1 cellular context compared by ENCODE assay signal in genomic region chr18:35525795-35526475, GRCh38.
TF ChIP-seq lines count a peak whose summit lies in the region.

No MANE protein-coding gene starts in this region.

TF ChIP-seq in GM23338, 12 proteins besides CTCF, POLR2A, EP300 and RAD21 (continued from another document):
- TF ChIP-seq REST (IDR thresholded peaks at IDR 0.05; ENCODE audit: unreplicated experiment) (no peak), JUNB (IDR thresholded peaks at IDR 0.05; ENCODE audit: unreplicated experiment) (no peak), ZNF114 (CRISPR knock-in tag; IDR thresholded peaks at IDR 0.05) (no peak), EZH2 (IDR thresholded peaks at IDR 0.05; ENCODE audit: low read depth, unreplicated experiment) (no peak), EZH2phosphoT487 (IDR thresholded peaks at IDR 0.05; ENCODE audit: unreplicated experiment) (no peak), ZNF331 (CRISPR knock-in tag; IDR thresholded peaks at IDR 0.05; ENCODE audit: low read depth) (no peak), POLR2AphosphoS5 (IDR thresholded peaks at IDR 0.05; ENCODE audit: low read depth) (no peak)
